8 cellular contexts compared by ENCODE assay signal in genomic region chr11:34439521-34440258, GRCh38. TPM values are rescaled to one million over a fixed set of nuclear protein-coding genes. Genes with fewer than 3 reads are reported as not detected.
DNase-seq lines count a peak whose midpoint lies in the region; ATAC-seq and TF ChIP-seq lines count a peak whose summit lies in the region.

No MANE protein-coding gene starts in this region.

- no peak overlapping the region for H2AFZ ChIP-seq in Loucy (ENCODE audit: low read length)

- no peaks in the 10 kb centered on the region for H3K36me3 ChIP-seq in Loucy (ENCODE audit: insufficient read depth, low read length)

- H3K9me3 ChIP-seq in Loucy (ENCODE audit: insufficient read depth, low read depth, low read length) = no peaks in the 10 kb centered on the region

- peak overlapping the region; percentile 79 for H3K4me3 ChIP-seq in Loucy (ENCODE audit: low read length, poor library complexity, severe bottlenecking)

- peaks cover 28% of the 10 kb centered on the region for H3K4me1 Mint-ChIP-seq in chondrocyte (ENCODE audit: low read depth)
- peaks cover 38% of the 10 kb centered on the region in 2 donors for H3K4me1 Mint-ChIP-seq in natural killer cell

- H3K4me3 Mint-ChIP-seq in chondrocyte (ENCODE audit: unreplicated experiment) = peak overlapping the region; percentile 90
- peak overlapping the region; percentile 95 for H3K4me3 Mint-ChIP-seq in natural killer cell

- peak overlapping the region; percentile 80 for H3K9ac ChIP-seq in Loucy (ENCODE audit: low read depth, low read length, poor library complexity, severe bottlenecking)

- peaks cover 44% of the 10 kb centered on the region for H4K20me1 ChIP-seq in Loucy (ENCODE audit: insufficient read depth, low read length, poor library complexity, severe bottlenecking)

- peak overlapping the region; percentile 95 for H3K27ac Mint-ChIP-seq in chondrocyte (ENCODE audit: unreplicated experiment)
- H3K27ac Mint-ChIP-seq in natural killer cell = peak overlapping the region; percentile 91 to 98

- intact Hi-C loops in natural killer cell (cut with micrococcal nuclease) = loop anchor here (2.0 kb wide), 3 partner anchors 81 to 739 kb away; partner anchors contain the start of genes ABTB2, C11orf91 and NAT10

- peaks cover 52% of the 10 kb centered on the region for H3K4me1 ChIP-seq in Loucy (ENCODE audit: insufficient read depth, low read length, poor library complexity, severe bottlenecking)

- no peaks in the 10 kb centered on the region for H3F3A ChIP-seq in Loucy (ENCODE audit: low read depth)

- DNase-seq in chondrocyte (ENCODE audit: low spot score) = no peak
- no peak for DNase-seq in natural killer cell

- peaks cover 63% of the 10 kb centered on the region for H3K79me2 ChIP-seq in Loucy (ENCODE audit: insufficient read depth, low read length)

- TF ChIP-seq CTCF in C4-2B (conservative IDR thresholded peaks at IDR 0.05) (no peak), Loucy (conservative IDR thresholded peaks at IDR 0.05; ENCODE audit: low read length) (no peak), chondrocyte (IDR thresholded peaks at IDR 0.05) (no peak), natural killer cell (IDR thresholded peaks at IDR 0.05) (no peak)

- H3K27me3 ChIP-seq in Loucy (ENCODE audit: insufficient read depth, low read length, poor library complexity, severe bottlenecking) = no peaks in the 10 kb centered on the region

- no peak for ATAC-seq in natural killer cell
- no peak for ATAC-seq in HG02610 (IDR thresholded peaks at IDR 0.05; ENCODE audit: unreplicated experiment)
- ATAC-seq in GM21619 (IDR thresholded peaks at IDR 0.05; ENCODE audit: unreplicated experiment) = no peak
- no peak for ATAC-seq in GM19328 (IDR thresholded peaks at IDR 0.05; ENCODE audit: unreplicated experiment)
- no peak for ATAC-seq in HG02938 (IDR thresholded peaks at IDR 0.05; ENCODE audit: unreplicated experiment)

- peak overlapping the region; percentile 81 for H3K4me2 ChIP-seq in Loucy (ENCODE audit: low read depth, low read length, poor library complexity, severe bottlenecking)

- H3K9me3 Mint-ChIP-seq in chondrocyte (ENCODE audit: low read depth) (no peaks in the 10 kb centered on the region), natural killer cell (no peaks in the 10 kb centered on the region)

- no peaks in the 10 kb centered on the region for H3K9me2 ChIP-seq in Loucy (replicated peaks; ENCODE audit: low read depth, low read length)

- H3K27ac ChIP-seq in C4-2B = peak overlapping the region; percentile 95

- H3K27me3 Mint-ChIP-seq in chondrocyte (ENCODE audit: low read depth) (no peaks in the 10 kb centered on the region), natural killer cell (ENCODE audit: low read depth in 2 of 2) (no peaks in the 10 kb centered on the region)

- H3K36me3 Mint-ChIP-seq in chondrocyte (ENCODE audit: low read depth) = no peaks in the 10 kb centered on the region
- H3K36me3 Mint-ChIP-seq in natural killer cell = no peaks in the 10 kb centered on the region

RNA-seq across cellular contexts. Expression of gene CAT, which starts 1.0 kb away (rescaled TPM):
- total RNA-seq in chondrocyte (28.2 to 32.0 TPM (median 31.1 TPM) in 3 replicates), natural killer cell (10 to 100 TPM; 31.0 to 43.9 (median 36.3) TPM)
